ENCODE assay signal across 10 cellular contexts in genomic region chr15:58731756-58732535, GRCh38. TPM values are rescaled to one million over a fixed set of nuclear protein-coding genes. Genes with fewer than 3 reads are reported as not detected.
A peak's percentile ranks its signal among the peaks of the same experiment; 100 is the strongest.
DNase-seq lines count a peak whose midpoint lies in the region; ATAC-seq and TF ChIP-seq lines count a peak whose summit lies in the region.
"Had no signal": no experiment of that assay in that cellular context is flagged by ENCODE, and none has a peak within 500 bp of the region (broad histone marks: within the 10 kb centered on the region; RNA-seq: fewer than 3 reads in every experiment).

No MANE protein-coding gene starts in this region.

- H3F3A ChIP-seq in GM23338 (replicated peaks; ENCODE audit: low read depth): no peaks in the 10 kb centered on the region

- POLR2A ChIA-PET in activated CD8-positive, alpha-beta T cell treated with anti-CD3 and anti-CD28 coated beads for 36 hours (lab: Charles Lee): interaction anchor here (1.2 to 1.5 kb wide), 2 partner anchors 8 to 21 kb away, joined by 3 to 5 read pairs; no protein-coding TSS in a partner anchor

- no peaks in the 10 kb centered on the region for H3K9me2 ChIP-seq in GM23338 (ENCODE audit: insufficient read depth)

- H3K36me3 ChIP-seq in GM23338 (ENCODE audit: insufficient read depth) (no peaks in the 10 kb centered on the region), gastrocnemius medialis (no peaks in the 10 kb centered on the region)
- H3K36me3 ChIP-seq: neural progenitor cell had no signal

- H3K4me2 ChIP-seq in GM23338: no peak overlapping the region
- H3K4me2 ChIP-seq: neural progenitor cell had no signal

- H3K4me3 Mint-ChIP-seq in GM23338: no peak overlapping the region
- no peak overlapping the region for H3K4me3 Mint-ChIP-seq in activated CD8-positive, alpha-beta T cell treated with anti-CD3 and anti-CD28 coated beads for 36 hours
- H3K4me3 Mint-ChIP-seq: neural progenitor cell had no signal

- H3K4me1 ChIP-seq in GM23338 (ENCODE audit: insufficient read depth): peaks cover 24% of the 10 kb centered on the region
- H3K4me1 ChIP-seq in foreskin keratinocyte: peaks cover 48% of the 10 kb centered on the region
- peaks cover 20 to 23% of the 10 kb centered on the region in 2 donors for H3K4me1 ChIP-seq in gastrocnemius medialis

- H3K9me3 Mint-ChIP-seq in GM23338: no peaks in the 10 kb centered on the region
- no peaks in the 10 kb centered on the region for H3K9me3 Mint-ChIP-seq in activated CD8-positive, alpha-beta T cell treated with anti-CD3 and anti-CD28 coated beads for 36 hours

- H3K27ac ChIP-seq in GM23338 (ENCODE audit: low read depth) (peak overlapping the region; percentile 39; the same call in 1 of the 2 replicates), foreskin keratinocyte (no peak overlapping the region), gastrocnemius medialis (peak overlapping the region; percentile 33 to 51 (median 40))
- H3K27ac ChIP-seq: neural progenitor cell had no signal

- peaks cover 8% of the 10 kb centered on the region for H3K27me3 Mint-ChIP-seq in GM23338 (ENCODE audit: insufficient read depth, low read depth, poor library complexity)
- H3K27me3 Mint-ChIP-seq in activated CD8-positive, alpha-beta T cell treated with anti-CD3 and anti-CD28 coated beads for 36 hours: no peaks in the 10 kb centered on the region

- CTCF ChIA-PET in activated CD8-positive, alpha-beta T cell treated with anti-CD3 and anti-CD28 coated beads for 36 hours (lab: Charles Lee): no interaction called here

- ATAC-seq in GM23338 (no peak), foreskin keratinocyte (peak; percentile 77), gastrocnemius medialis (peak; percentile 72 to 79), GM19455 (IDR thresholded peaks at IDR 0.05; ENCODE audit: unreplicated experiment) (no peak), HG03432 (IDR thresholded peaks at IDR 0.05; ENCODE audit: unreplicated experiment) (no peak)
- ATAC-seq in activated CD8-positive, alpha-beta T cell treated with anti-CD3 and anti-CD28 coated beads for 36 hours: no peak

- TF ChIP-seq CTCF in GM23338 (conservative IDR thresholded peaks at IDR 0.05; ENCODE audit: low read depth in 2 of 2) (no peak), foreskin keratinocyte (conservative IDR thresholded peaks at IDR 0.05) (no peak), gastrocnemius medialis (IDR thresholded peaks at IDR 0.05 in 4 of 5, conservative IDR thresholded peaks at IDR 0.05 in 1 of 5) (no peak)
- no peak for TF ChIP-seq CTCF in activated CD8-positive, alpha-beta T cell treated with anti-CD3 and anti-CD28 coated beads for 36 hours (IDR thresholded peaks at IDR 0.05)

- no peak overlapping the region for H2AFZ ChIP-seq in GM23338
- H2AFZ ChIP-seq: neural progenitor cell had no signal

- peaks cover 100% of the 10 kb centered on the region for H3K79me2 ChIP-seq in GM23338 (replicated peaks; ENCODE audit: insufficient read depth)

- intact Hi-C loops in gastrocnemius medialis (cut with DNase I; ENCODE audit: low total_unique reads): no loop called here
- intact Hi-C loops in activated CD8-positive, alpha-beta T cell treated with anti-CD3 and anti-CD28 coated beads for 36 hours (cut with micrococcal nuclease): no loop called here

- H3K9me3 ChIP-seq in gastrocnemius medialis: no peaks in the 10 kb centered on the region

- no peak for TF ChIP-seq POLR2A in gastrocnemius medialis (IDR thresholded peaks at IDR 0.05)

- no peaks in the 10 kb centered on the region; the same call in 2 of the 3 replicates for H3K36me3 Mint-ChIP-seq in GM23338 (ENCODE audit: low read depth)
- H3K36me3 Mint-ChIP-seq in activated CD8-positive, alpha-beta T cell treated with anti-CD3 and anti-CD28 coated beads for 36 hours (ENCODE audit: low read depth): peaks cover 23% of the 10 kb centered on the region

- H3K4me1 Mint-ChIP-seq in GM23338: peaks cover 50% of the 10 kb centered on the region
- H3K4me1 Mint-ChIP-seq in activated CD8-positive, alpha-beta T cell treated with anti-CD3 and anti-CD28 coated beads for 36 hours (ENCODE audit: low read depth): peaks cover 58% of the 10 kb centered on the region

- in situ Hi-C loops in gastrocnemius medialis (cut with MboI; ENCODE audit: low sequenced_read_pairs in 4 of 4): no loop called here

- DNase-seq in GM23338 (ENCODE audit: low spot score) (no peak), SW480 (ENCODE audit: low spot score) (peak; percentile 28), foreskin keratinocyte (peak in 1 of 2 donors; percentile 77), gastrocnemius medialis (no peak), globus pallidus (ENCODE audit: low spot score) (no peak)
- no peak for DNase-seq in activated CD8-positive, alpha-beta T cell treated with anti-CD3 and anti-CD28 coated beads for 36 hours
- DNase-seq: amniotic stem cell had no signal

- no peak overlapping the region for H3K4me3 ChIP-seq in GM23338
- no peak overlapping the region for H3K4me3 ChIP-seq in gastrocnemius medialis
- H3K4me3 ChIP-seq: neural progenitor cell had no signal

- peaks cover 38% of the 10 kb centered on the region for H4K20me1 ChIP-seq in GM23338 (replicated peaks; ENCODE audit: insufficient read depth)

- no peak overlapping the region; the same call in 1 of the 2 replicates for H3K27ac Mint-ChIP-seq in GM23338
- no peak overlapping the region for H3K27ac Mint-ChIP-seq in activated CD8-positive, alpha-beta T cell treated with anti-CD3 and anti-CD28 coated beads for 36 hours

- H3K27me3 ChIP-seq in GM23338 (ENCODE audit: insufficient read depth): no peaks in the 10 kb centered on the region
- no peaks in the 10 kb centered on the region for H3K27me3 ChIP-seq in foreskin keratinocyte
- no peaks in the 10 kb centered on the region for H3K27me3 ChIP-seq in gastrocnemius medialis
- H3K27me3 ChIP-seq: neural progenitor cell had no signal

TF ChIP-seq in GM23338, 12 proteins besides CTCF, POLR2A, EP300 and RAD21:
- TF ChIP-seq EZH2phosphoT487 (IDR thresholded peaks at IDR 0.05; ENCODE audit: unreplicated experiment) (no peak), POLR2AphosphoS5 (IDR thresholded peaks at IDR 0.05; ENCODE audit: low read depth) (no peak), STAT1 (IDR thresholded peaks at IDR 0.05; ENCODE audit: unreplicated experiment) (no peak), CREB1 (CRISPR knock-in tag; IDR thresholded peaks at IDR 0.05; ENCODE audit: low read depth) (no peak)

RNA-seq across cellular contexts. Expression of gene ADAM10, which starts 17.6 kb away (rescaled TPM):
- 114 and 135 TPM in 2 replicates for total RNA-seq in GM23338 (2014; rRNA removed; shearing (Covaris generic))
- polyA plus RNA-seq in GM23338 (2016; fragmentation: Nextera tagmentation; extraction: Ambion mirVana) (19.5 and 25.0 TPM in 2 replicates), foreskin keratinocyte (15.5 and 18.6 TPM in 2 replicates)
- total RNA-seq in foreskin keratinocyte (162 and 166 TPM in 2 replicates), gastrocnemius medialis (10 to 100 TPM; 20.1 to 42.5 (median 33.4) TPM)
- total RNA-seq in activated CD8-positive, alpha-beta T cell treated with anti-CD3 and anti-CD28 coated beads for 36 hours: 10 to 100 TPM; 76.4 to 79.4 TPM

RNA-seq across cellular contexts. Expression of gene MINDY2, which starts 39.2 kb away (rescaled TPM):
- total RNA-seq in GM23338 (2014; rRNA removed; shearing (Covaris generic)): 36.3 and 40.3 TPM in 2 replicates
- 34.0 and 47.9 TPM in 2 replicates for polyA plus RNA-seq in GM23338 (2016; fragmentation: Nextera tagmentation; extraction: Ambion mirVana)
- total RNA-seq in foreskin keratinocyte: 16.0 and 16.1 TPM in 2 replicates
- polyA plus RNA-seq in foreskin keratinocyte: 2.2 and 2.6 TPM in 2 replicates
- 10 to 100 TPM in 2 of 4 donors, 1 to 10 TPM in 2; 7.1 to 22.0 (median 9.8) TPM for total RNA-seq in gastrocnemius medialis
- total RNA-seq in activated CD8-positive, alpha-beta T cell treated with anti-CD3 and anti-CD28 coated beads for 36 hours: 10 to 100 TPM in 1 of 2 experiments, 1 to 10 TPM in 1; 9.0 to 10.3 TPM

Comparison
In these comparisons a context has a peak if more than half of its experiments do, and no peak if none do; other contexts are left out.
1. ATAC-seq: peak in foreskin keratinocyte (single experiment) and gastrocnemius medialis (2 of 2); none in GM23338 (single experiment), GM19455 (single experiment), HG03432 (single experiment) and activated CD8-positive, alpha-beta T cell treated with anti-CD3 and anti-CD28 coated beads for 36 hours (single experiment).